Comparison of ENCODE assay signal across 19 cellular contexts in the genomic region with DNA sequence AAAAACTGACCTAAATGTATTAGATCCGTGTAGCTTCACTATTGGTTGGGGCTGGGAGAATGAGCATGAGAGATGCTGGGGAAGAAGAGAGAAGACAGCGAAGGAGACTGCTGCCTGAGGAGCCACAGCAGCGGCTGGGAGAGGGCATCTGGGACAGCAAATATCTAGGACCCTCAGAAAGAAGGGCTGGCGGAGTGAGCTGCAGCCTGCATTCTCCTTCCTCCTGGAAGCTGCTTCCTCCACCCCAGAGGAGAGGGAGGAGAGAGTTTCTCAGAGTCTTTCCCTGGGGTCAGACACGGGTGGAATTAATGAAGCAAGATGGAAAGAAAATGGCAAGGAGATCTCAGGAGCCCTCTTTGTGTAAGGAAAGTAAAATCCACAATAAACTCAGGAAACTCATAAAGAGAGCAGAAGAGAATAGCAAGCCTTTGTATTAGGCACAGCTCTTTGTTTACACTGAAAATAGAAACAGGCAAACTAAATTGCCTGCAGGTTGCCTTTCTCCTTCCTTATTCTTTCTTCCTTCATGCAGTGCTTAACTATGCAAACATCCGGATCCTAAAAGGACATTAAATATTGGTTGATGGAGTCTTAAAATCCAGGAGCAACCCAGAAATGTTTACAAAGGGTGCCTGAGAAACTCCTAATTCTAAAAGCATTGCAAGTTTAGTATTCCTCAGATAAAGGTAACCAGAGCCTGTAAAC.
DNase-seq lines count a peak whose midpoint lies in the region; ATAC-seq and TF ChIP-seq lines count a peak whose summit lies in the region.
"Had no signal": no experiment of that assay in that cellular context is flagged by ENCODE, and none has a peak within 500 bp of the region (broad histone marks: within the 10 kb centered on the region; RNA-seq: fewer than 3 reads in every experiment).

No MANE protein-coding gene starts in this region.

- H3K9ac ChIP-seq in NT2/D1 (ENCODE audit: insufficient read length, low read depth) = peak overlapping the region; percentile 50

- TF ChIP-seq POLR2A in stomach (IDR thresholded peaks at IDR 0.05) = no peak

- H3K4me3 ChIP-seq in NT2/D1 (ENCODE audit: insufficient read length, low read depth) (no peak overlapping the region), left lung (no peak overlapping the region), stomach (no peak overlapping the region)
- H3K4me3 ChIP-seq: ascending aorta, esophagus muscularis mucosa, right atrium auricular region, tibial artery had no signal

- TF ChIP-seq CTCF in left lung (IDR thresholded peaks at IDR 0.05) (no peak), stomach (IDR thresholded peaks at IDR 0.05) (no peak)

- intact Hi-C loops in left lung (cut with DNase I) (no loop called here), stomach (cut with DNase I; ENCODE audit: low total_unique reads) (no loop called here)

- peak; percentile 25 for ATAC-seq in left lung
- ATAC-seq in GM21528 (IDR thresholded peaks at IDR 0.05; ENCODE audit: low FRiP score, unreplicated experiment) = no peak

- H3K9me3 ChIP-seq in NT2/D1 (ENCODE audit: insufficient read depth, low read length) (no peaks in the 10 kb centered on the region), left lung (no peaks in the 10 kb centered on the region), stomach (no peaks in the 10 kb centered on the region)
- H3K9me3 ChIP-seq: ascending aorta, esophagus muscularis mucosa, right atrium auricular region, tibial artery had no signal

- no peaks in the 10 kb centered on the region for H3K4me1 ChIP-seq in NT2/D1 (ENCODE audit: insufficient read depth, insufficient read length)
- H3K4me1 ChIP-seq in left lung = peaks cover 6 to 16% of the 10 kb centered on the region in 2 donors
- peaks cover 15 to 46% (median 27%) of the 10 kb centered on the region in 4 donors for H3K4me1 ChIP-seq in stomach
- H3K4me1 ChIP-seq: ascending aorta, right atrium auricular region had no signal

- H3K36me3 ChIP-seq in NT2/D1 (ENCODE audit: insufficient read depth, insufficient read length, low read length) = no peaks in the 10 kb centered on the region
- no peaks in the 10 kb centered on the region for H3K36me3 ChIP-seq in left lung
- H3K36me3 ChIP-seq in stomach = no peaks in the 10 kb centered on the region
- H3K36me3 ChIP-seq: ascending aorta, esophagus muscularis mucosa, right atrium auricular region, tibial artery had no signal

- DNase-seq in NCI-H510A treated with DMSO at 0.1 percent for 48 hours (lab: John Stamatoyannopoulos, UW) (peak; percentile 39), NCI-H510A (lab: John Stamatoyannopoulos, UW) (no peak), NT2/D1 (ENCODE audit: low read depth, low spot score) (no peak), left lung (no peak), stomach (no peak), pons (ENCODE audit: low spot score) (no peak), RKO (ENCODE audit: low spot score) (no peak)
- DNase-seq: activated gamma-delta T cell treated with Interleukin-2 at 50 U/mL for 16 hours; cortex of kidney; GF-D8; kidney; NCI-H446; stimulated activated CD4-positive, alpha-beta T cell treated with anti-CD3 and anti-CD28 coated beads, Interleukin-1b, Interleukin-23, amount 100 ng/mL, for 48 hours; tibial artery had no signal

- H3K27me3 ChIP-seq in NT2/D1 (ENCODE audit: insufficient read depth, insufficient read length) = no peaks in the 10 kb centered on the region
- no peaks in the 10 kb centered on the region for H3K27me3 ChIP-seq in left lung
- no peaks in the 10 kb centered on the region for H3K27me3 ChIP-seq in stomach
- H3K27me3 ChIP-seq: ascending aorta, esophagus muscularis mucosa, right atrium auricular region, tibial artery had no signal

- no peak for TF ChIP-seq EP300 in stomach (IDR thresholded peaks at IDR 0.05)

- H3K27ac ChIP-seq in left lung = no peak overlapping the region
- peak overlapping the region; percentile 72 to 91 (median 84) for H3K27ac ChIP-seq in stomach
- H3K27ac ChIP-seq: ascending aorta, esophagus muscularis mucosa, right atrium auricular region, RWPE1, tibial artery had no signal

- 25 to 51% (median 43%) methylated on average over 6 of the region's 6 CpGs for WGBS in stomach, 5 donors

Comparison
In these comparisons a context has a peak if more than half of its experiments do, and no peak if none do; other contexts are left out.
1. H3K27ac ChIP-seq: peak in stomach (5 of 5); none in left lung (0 of 2).